ENCODE assay signal across 17 cellular contexts in the genomic region with DNA sequence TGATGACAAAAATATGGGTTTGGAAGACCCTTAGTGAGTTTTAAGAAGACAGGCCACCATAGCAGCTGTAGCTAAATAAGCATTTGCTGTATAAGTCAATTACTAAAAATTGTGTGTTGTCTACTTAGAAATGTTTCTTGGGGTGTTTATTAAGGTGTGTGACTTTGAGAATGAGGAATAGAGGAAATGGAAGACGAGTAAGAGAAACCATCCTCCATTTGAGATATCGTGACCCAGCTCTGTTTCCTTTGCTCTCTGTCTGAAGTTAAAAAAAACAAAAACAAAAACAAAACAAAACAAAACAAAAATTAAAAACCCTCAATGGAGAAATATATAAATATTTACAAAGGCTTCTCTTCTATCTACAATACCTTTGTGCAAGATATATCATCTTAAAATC. TPM values are rescaled to one million over a fixed set of nuclear protein-coding genes. Genes with fewer than 3 reads are reported as not detected.
DNase-seq lines count a peak whose midpoint lies in the region; ATAC-seq and TF ChIP-seq lines count a peak whose summit lies in the region.
"Had no signal": no experiment of that assay in that cellular context is flagged by ENCODE, and none has a peak within 500 bp of the region (broad histone marks: within the 10 kb centered on the region; RNA-seq: fewer than 3 reads in every experiment).

No MANE protein-coding gene starts in this region.

- no peak for DNase-seq in activated T-cell treated with anti-CD3 and anti-CD28 coated beads, Interleukin-2, amount 50 U/mL, for 72 hours
- no peak for DNase-seq in activated T-cell treated with anti-CD3 and anti-CD28 coated beads, Interleukin-2, amount 50 U/mL, for 1 hour
- no peak for DNase-seq in OCI-LY7 (ENCODE audit: low spot score)
- no peak for DNase-seq in central memory CD8-positive, alpha-beta T cell (ENCODE audit: low spot score in 2 of 2)
- no peak for DNase-seq in NCI-H748 treated with DMSO at 0.1 percent for 48 hours (lab: John Stamatoyannopoulos, UW)
- DNase-seq: ACHN; activated effector memory CD4-positive, alpha-beta T cell treated with Interleukin-2 at 50 U/mL for 16 hours; left ventricle myocardium inferior; NCI-H2029 treated with DMSO at 0.1 percent for 48 hours; NCI-H526 treated with DMSO at 0.1 percent for 48 hours had no signal

- H3K4me3 Mint-ChIP-seq in activated T-cell treated with anti-CD3 and anti-CD28 coated beads, Interleukin-2, amount 50 U/mL, for 72 hours: peak overlapping the region; percentile 89 to 95
- H3K4me3 Mint-ChIP-seq in central memory CD8-positive, alpha-beta T cell: peak overlapping the region; percentile 75
- H3K4me3 Mint-ChIP-seq: nephron had no signal

- H3K27me3 ChIP-seq in thymus (ENCODE audit: control insufficient read depth, insufficient read depth): no peaks in the 10 kb centered on the region

- ATAC-seq in activated T-cell treated with anti-CD3 and anti-CD28 coated beads, Interleukin-2, amount 50 U/mL, for 72 hours (replicated peaks in 1 of 2): no peak
- ATAC-seq in central memory CD8-positive, alpha-beta T cell (replicated peaks; ENCODE audit: extremely low read depth, poor library complexity, severe bottlenecking): no peak
- ATAC-seq in HG03139 (IDR thresholded peaks at IDR 0.05; ENCODE audit: unreplicated experiment): no peak
- ATAC-seq in HG03095 (IDR thresholded peaks at IDR 0.05; ENCODE audit: unreplicated experiment): no peak
- ATAC-seq: activated CD4-positive, CD25-positive, alpha-beta regulatory T cell treated with anti-CD3 and anti-CD28 coated beads, Interleukin-2, amount 50 U/mL, for 24 hours had no signal

- H3K27ac ChIP-seq in OCI-LY7 (ENCODE audit: low read depth, low read length, poor library complexity, severe bottlenecking) (peak overlapping the region; percentile 98), thymus (ENCODE audit: low read depth) (peak overlapping the region; percentile 53)
- H3K27ac ChIP-seq: left ventricle myocardium inferior, RWPE1 had no signal

- H3K4me2 ChIP-seq in OCI-LY7 (ENCODE audit: low read length): peak overlapping the region; percentile 72

- H2AFZ ChIP-seq in OCI-LY7 (ENCODE audit: low read length): peak overlapping the region; percentile 26; the same call in 1 of the 2 replicates

- BruUV-seq in OCI-LY7 (replicated peaks; lab: Mats Ljungman, UMichigan): TSS peak; percentile 87

- peak overlapping the region; percentile 100 for H3K27ac Mint-ChIP-seq in activated T-cell treated with anti-CD3 and anti-CD28 coated beads, Interleukin-2, amount 50 U/mL, for 72 hours
- peak overlapping the region; percentile 99 for H3K27ac Mint-ChIP-seq in central memory CD8-positive, alpha-beta T cell (ENCODE audit: low read depth)
- H3K27ac Mint-ChIP-seq: nephron had no signal

- H3K9me3 Mint-ChIP-seq in activated T-cell treated with anti-CD3 and anti-CD28 coated beads, Interleukin-2, amount 50 U/mL, for 72 hours: peaks cover 0 to 2% of the 10 kb centered on the region in 2 donors
- H3K9me3 Mint-ChIP-seq in central memory CD8-positive, alpha-beta T cell: no peaks in the 10 kb centered on the region
- H3K9me3 Mint-ChIP-seq: nephron had no signal

- H3K9me3 ChIP-seq in OCI-LY7 (ENCODE audit: low read length): no peaks in the 10 kb centered on the region
- no peaks in the 10 kb centered on the region for H3K9me3 ChIP-seq in thymus (ENCODE audit: control insufficient read depth)
- H3K9me3 ChIP-seq: left ventricle myocardium inferior had no signal

- no peaks in the 10 kb centered on the region for H3K9me2 ChIP-seq in OCI-LY7 (ENCODE audit: insufficient read depth, low read length)

- peak overlapping the region; percentile 57 for H3K4me3 ChIP-seq in OCI-LY7 (ENCODE audit: low read depth, low read length, poor library complexity, severe bottlenecking)
- H3K4me3 ChIP-seq in thymus (ENCODE audit: low read length): peak overlapping the region; percentile 62
- H3K4me3 ChIP-seq: left ventricle myocardium inferior had no signal

- intact Hi-C loops in OCI-LY7 (cut with micrococcal nuclease; ENCODE audit: unreplicated experiment): loop anchor here (1.0 to 10.0 kb wide), 5 partner anchors 12 to 649 kb away; partner anchors contain the start of genes OFD1, TLR7 and TRAPPC2

- WGBS in thymus: 11% methylated on average over 2 of the region's 2 CpGs

- H3K4me1 Mint-ChIP-seq in activated T-cell treated with anti-CD3 and anti-CD28 coated beads, Interleukin-2, amount 50 U/mL, for 72 hours (ENCODE audit: low read depth): peaks cover 95% of the 10 kb centered on the region
- H3K4me1 Mint-ChIP-seq in central memory CD8-positive, alpha-beta T cell: peaks cover 63% of the 10 kb centered on the region

- H3K36me3 ChIP-seq in OCI-LY7 (ENCODE audit: insufficient read depth, low read length): no peaks in the 10 kb centered on the region
- no peaks in the 10 kb centered on the region for H3K36me3 ChIP-seq in thymus (ENCODE audit: control insufficient read depth, insufficient read depth)
- H3K36me3 ChIP-seq: left ventricle myocardium inferior had no signal

- POLR2A ChIA-PET in OCI-LY7 (lab: Charles Lee): interaction anchor here (0.8 to 5.1 kb wide), 8 partner anchors 10 to 671 kb away, joined by 3 to 51 read pairs (median 3); partner anchors contain the start of gene TMSB4X

- peaks cover 14% of the 10 kb centered on the region for H3K27me3 Mint-ChIP-seq in activated T-cell treated with anti-CD3 and anti-CD28 coated beads, Interleukin-2, amount 50 U/mL, for 72 hours (ENCODE audit: low read depth)
- H3K27me3 Mint-ChIP-seq in central memory CD8-positive, alpha-beta T cell: no peaks in the 10 kb centered on the region

- TF ChIP-seq CTCF in OCI-LY7 (conservative IDR thresholded peaks at IDR 0.05; ENCODE audit: low read length): no peak

- H4K20me1 ChIP-seq in OCI-LY7 (ENCODE audit: insufficient read depth, low read length): no peaks in the 10 kb centered on the region

- H3K79me2 ChIP-seq in OCI-LY7 (ENCODE audit: insufficient read depth, low read depth, low read length): no peaks in the 10 kb centered on the region

- peaks cover 98% of the 10 kb centered on the region for H3K4me1 ChIP-seq in OCI-LY7 (ENCODE audit: insufficient read depth, low read length, poor library complexity, severe bottlenecking)
- H3K4me1 ChIP-seq in thymus (ENCODE audit: control insufficient read depth, insufficient read depth, low read length): no peaks in the 10 kb centered on the region

- peaks cover 0 to 8% of the 10 kb centered on the region in 2 donors for H3K36me3 Mint-ChIP-seq in activated T-cell treated with anti-CD3 and anti-CD28 coated beads, Interleukin-2, amount 50 U/mL, for 72 hours (ENCODE audit: insufficient read depth in 2 of 2)
- peaks cover 21% of the 10 kb centered on the region for H3K36me3 Mint-ChIP-seq in central memory CD8-positive, alpha-beta T cell (ENCODE audit: insufficient read depth)

- CTCF ChIA-PET in OCI-LY7 (lab: Charles Lee; ENCODE audit: unreplicated experiment): interaction anchor here (1.2 kb wide), 1 partner anchor 85 kb away, joined by 3 read pairs; no protein-coding TSS in a partner anchor

RNA-seq across cellular contexts. Expression of gene FAM9C, which starts 41.7 kb away (rescaled TPM):
- under 1 TPM in 1 of 2 donors, not detected in 1; 0.09 TPM for total RNA-seq in activated T-cell treated with anti-CD3 and anti-CD28 coated beads, Interleukin-2, amount 50 U/mL, for 72 hours
- 0.13 TPM in 1 of 2 replicates, not detected in the other for total RNA-seq in OCI-LY7 (2014; rRNA removed; shearing (Covaris generic))
- not detected in 2 replicates for total RNA-seq in OCI-LY7 (2022)
- 0.07 TPM for polyA plus RNA-seq in thymus
- total RNA-seq: left ventricle myocardium inferior, pulmonary artery endothelial cell had no signal
